Comparison of ENCODE assay signal across 1 cellular context in the genomic region with DNA sequence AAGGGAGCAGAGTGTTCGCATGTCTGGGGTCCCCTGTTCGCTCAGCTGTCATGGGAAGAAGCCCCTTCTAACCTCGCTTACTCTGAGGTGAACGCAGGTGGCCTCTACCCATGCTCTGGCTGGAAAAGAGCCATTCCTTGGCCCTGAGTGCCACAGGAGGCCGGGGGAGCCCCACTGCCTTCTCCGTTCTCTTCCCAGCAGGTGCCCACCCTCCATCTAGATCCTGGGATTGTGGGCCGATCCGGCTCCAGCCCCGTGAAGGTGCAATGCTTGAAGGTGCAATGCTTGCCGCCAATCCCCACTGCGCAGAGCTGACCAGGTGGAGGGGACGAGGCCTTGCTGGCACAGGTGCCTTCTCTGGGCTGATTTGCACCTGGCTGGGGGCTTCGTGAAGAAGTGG.
TF ChIP-seq lines count a peak whose summit lies in the region.

No MANE protein-coding gene starts in this region.

TF ChIP-seq in HepG2, 621 proteins besides CTCF, POLR2A, EP300 and RAD21:
- TF ChIP-seq ZNF724P (CRISPR knock-in tag; IDR thresholded peaks at IDR 0.05; ENCODE audit: borderline replicate concordance): no peak
- TF ChIP-seq ZNF530 (CRISPR knock-in tag; IDR thresholded peaks at IDR 0.05; ENCODE audit: low read depth): no peak
- TF ChIP-seq NFATC3 (CRISPR knock-in tag; IDR thresholded peaks at IDR 0.05): no peak
- no peak for TF ChIP-seq ZNF484 (CRISPR knock-in tag; IDR thresholded peaks at IDR 0.05; ENCODE audit: borderline replicate concordance, low read depth)
- TF ChIP-seq, protein P1, sequence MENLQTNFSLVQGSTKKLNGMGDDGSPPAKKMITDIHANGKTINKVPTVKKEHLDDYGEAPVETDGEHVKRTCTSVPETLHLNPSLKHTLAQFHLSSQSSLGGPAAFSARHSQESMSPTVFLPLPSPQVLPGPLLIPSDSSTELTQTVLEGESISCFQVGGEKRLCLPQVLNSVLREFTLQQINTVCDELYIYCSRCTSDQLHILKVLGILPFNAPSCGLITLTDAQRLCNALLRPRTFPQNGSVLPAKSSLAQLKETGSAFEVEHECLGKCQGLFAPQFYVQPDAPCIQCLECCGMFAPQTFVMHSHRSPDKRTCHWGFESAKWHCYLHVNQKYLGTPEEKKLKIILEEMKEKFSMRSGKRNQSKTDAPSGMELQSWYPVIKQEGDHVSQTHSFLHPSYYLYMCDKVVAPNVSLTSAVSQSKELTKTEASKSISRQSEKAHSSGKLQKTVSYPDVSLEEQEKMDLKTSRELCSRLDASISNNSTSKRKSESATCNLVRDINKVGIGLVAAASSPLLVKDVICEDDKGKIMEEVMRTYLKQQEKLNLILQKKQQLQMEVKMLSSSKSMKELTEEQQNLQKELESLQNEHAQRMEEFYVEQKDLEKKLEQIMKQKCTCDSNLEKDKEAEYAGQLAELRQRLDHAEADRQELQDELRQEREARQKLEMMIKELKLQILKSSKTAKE (CRISPR knock-in tag; IDR thresholded peaks at IDR 0.05; ENCODE audit: borderline replicate concordance): no peak
- TF ChIP-seq DMAP1 (CRISPR knock-in tag; IDR thresholded peaks at IDR 0.05): no peak
TF ChIP-seq in HepG2: peak in this region for 0.
